ENCODE assay signal across 1 cellular context in genomic region chr17:56987283-56987834, GRCh38.
TF ChIP-seq lines count a peak whose summit lies in the region.

No MANE protein-coding gene starts in this region.

TF ChIP-seq in K562, 482 proteins besides CTCF, POLR2A, EP300 and RAD21 (continued from another document):
- TF ChIP-seq ZNF639 (CRISPR knock-in tag; conservative IDR thresholded peaks at IDR 0.05 in 1 of 2, IDR thresholded peaks at IDR 0.05 in 1 of 2) (no peak), CAMTA2 (CRISPR knock-in tag; conservative IDR thresholded peaks at IDR 0.05) (no peak), POLR3A (IDR thresholded peaks at IDR 0.05; ENCODE audit: borderline replicate concordance, extremely low read depth, insufficient read depth, insufficient read length) (no peak), ZNF316 (IDR thresholded peaks at IDR 0.05) (peak; percentile 80), GATA2 (CRISPR knock-in tag; IDR thresholded peaks at IDR 0.05) (no peak), TFAP4 (CRISPR knock-in tag; IDR thresholded peaks at IDR 0.05; ENCODE audit: borderline replicate concordance) (no peak), ZNF224 (CRISPR knock-in tag; IDR thresholded peaks at IDR 0.05) (no peak), NCOA1 (IDR thresholded peaks at IDR 0.05; ENCODE audit: low read depth) (no peak), USF2 (CRISPR knock-in tag; IDR thresholded peaks at IDR 0.05) (no peak), MAFG (tag; conservative IDR thresholded peaks at IDR 0.05) (peak; percentile 50; the same call in 1 of the 2 replicates), ZNF143 (CRISPR knock-in tag; IDR thresholded peaks at IDR 0.05) (no peak), FIP1L1 (IDR thresholded peaks at IDR 0.05; ENCODE audit: low read depth, low read length, poor library complexity, severe bottlenecking) (no peak), FOSL1 (tag; conservative IDR thresholded peaks at IDR 0.05) (no peak), ZNF785 (CRISPR knock-in tag; IDR thresholded peaks at IDR 0.05) (no peak), NFE2 (IDR thresholded peaks at IDR 0.05; ENCODE audit: low read depth) (no peak), ZNF121 (CRISPR knock-in tag; conservative IDR thresholded peaks at IDR 0.05) (no peak), HMG20B (CRISPR knock-in tag; IDR thresholded peaks at IDR 0.05) (no peak), ID3 (CRISPR knock-in tag; IDR thresholded peaks at IDR 0.05) (no peak), ID3 (tag; IDR thresholded peaks at IDR 0.05) (no peak), EGR1 (conservative IDR thresholded peaks at IDR 0.05) (peak; percentile 55; the same call in 1 of the 2 replicates), CTCFL (IDR thresholded peaks at IDR 0.05; ENCODE audit: borderline replicate concordance, insufficient read depth, low read depth, low read length, poor library complexity, severe bottlenecking) (no peak), ZNF232 (CRISPR knock-in tag; IDR thresholded peaks at IDR 0.05) (no peak), FOXK1 (CRISPR knock-in tag; IDR thresholded peaks at IDR 0.05; ENCODE audit: borderline replicate concordance) (no peak), TFE3 (CRISPR knock-in tag; IDR thresholded peaks at IDR 0.05) (no peak), ZNF253 (CRISPR knock-in tag; conservative IDR thresholded peaks at IDR 0.05) (no peak), ARID2 (IDR thresholded peaks at IDR 0.05) (no peak), ARHGAP35 (IDR thresholded peaks at IDR 0.05; ENCODE audit: partially characterized antibody) (no peak), C11orf30 (IDR thresholded peaks at IDR 0.05; ENCODE audit: low read depth) (peak; percentile 65; the same call in 1 of the 2 replicates), ZNF347 (CRISPR knock-in tag; IDR thresholded peaks at IDR 0.05; ENCODE audit: low read depth) (no peak), CEBPB (tag; IDR thresholded peaks at IDR 0.05) (peak; percentile 31; the same call in 1 of the 2 replicates)
TF ChIP-seq in K562: peak in this region for 6.
